10 cellular contexts compared by ENCODE assay signal in the genomic region with DNA sequence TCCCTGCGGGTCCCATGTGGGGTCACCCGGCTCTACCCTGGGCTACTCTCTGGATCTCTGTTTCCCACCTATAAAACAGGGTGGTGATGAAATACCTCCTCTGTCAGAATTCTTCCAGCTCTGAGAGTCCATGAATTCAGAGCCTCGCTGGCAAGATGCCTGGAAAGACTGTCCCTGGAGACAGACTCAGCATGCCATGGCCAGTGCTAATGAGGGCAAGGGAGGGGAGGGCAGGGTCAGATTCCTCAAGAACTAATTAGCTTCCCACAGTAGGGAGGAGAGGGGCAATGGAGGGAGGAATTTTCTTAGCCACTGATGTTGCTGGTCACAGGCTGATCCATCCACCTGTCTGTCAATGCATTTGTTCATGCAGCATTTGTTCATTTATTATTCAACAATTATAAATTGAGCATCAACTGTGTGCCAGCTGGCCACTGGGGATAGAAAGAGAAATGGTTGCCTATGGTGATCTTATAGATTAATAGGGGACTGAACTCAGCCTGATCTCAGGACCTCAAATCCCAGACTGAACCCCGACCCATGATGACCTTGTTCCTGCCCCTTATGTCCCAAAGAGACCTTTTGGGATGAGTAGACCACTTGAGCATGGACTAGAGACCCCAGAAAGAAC. TPM values are rescaled to one million over a fixed set of nuclear protein-coding genes. Genes with fewer than 3 reads are reported as not detected.
A peak's percentile ranks its signal among the peaks of the same experiment; 100 is the strongest.
DNase-seq lines count a peak whose midpoint lies in the region; ATAC-seq, FAIRE-seq and TF ChIP-seq lines count a peak whose summit lies in the region.
"Had no signal": no experiment of that assay in that cellular context is flagged by ENCODE, and none has a peak within 500 bp of the region (broad histone marks: within the 10 kb centered on the region; RNA-seq: fewer than 3 reads in every experiment).

No MANE protein-coding gene starts in this region.

- H3K36me3 ChIP-seq in astrocyte (ENCODE audit: insufficient read depth, low read length), result no peaks in the 10 kb centered on the region
- H3K36me3 ChIP-seq in kidney (ENCODE audit: control insufficient read depth in 1 of 2, insufficient read depth in 2 of 2, low read length in 2 of 2), result peaks cover 1 to 7% of the 10 kb centered on the region in 2 donors
- H3K36me3 ChIP-seq in subcutaneous abdominal adipose tissue (ENCODE audit: control insufficient read depth in 5 of 5, insufficient read depth in 5 of 5, low read length in 5 of 5), result peaks cover 0 to 24% (median 20%) of the 10 kb centered on the region in 5 donors
- H3K36me3 ChIP-seq in naive thymus-derived CD4-positive, alpha-beta T cell (ENCODE audit: control insufficient read depth in 2 of 3, insufficient read depth in 3 of 3, low read length in 3 of 3), result no peaks in the 10 kb centered on the region

- intact Hi-C loops in kidney (cut with DNase I), result no loop called here
- intact Hi-C loops in naive thymus-derived CD4-positive, alpha-beta T cell (cut with micrococcal nuclease), result no loop called here

- peaks cover 65% of the 10 kb centered on the region for H4K20me1 ChIP-seq in astrocyte (ENCODE audit: insufficient read depth, low read length)

- peak overlapping the region; percentile 40 for H3K9ac ChIP-seq in astrocyte (ENCODE audit: low read length)
- peak overlapping the region in 1 of 2 donors; percentile 16 for H3K9ac ChIP-seq in kidney (ENCODE audit: low read length in 2 of 2)
- peak overlapping the region in 1 of 5 donors; percentile 48 for H3K9ac ChIP-seq in subcutaneous abdominal adipose tissue (ENCODE audit: low read length in 5 of 5)

- H3K9me3 Mint-ChIP-seq in astrocyte (ENCODE audit: unreplicated experiment), result peaks cover 2% of the 10 kb centered on the region
- H3K9me3 Mint-ChIP-seq in naive thymus-derived CD4-positive, alpha-beta T cell, result no peaks in the 10 kb centered on the region
- H3K9me3 Mint-ChIP-seq: activated naive CD4-positive, alpha-beta T cell treated with anti-CD3 and anti-CD28 coated beads, Interleukin-2, amount 10 ng/mL, durations not matched to agents 7 days and 5 days had no signal

- no peak for ATAC-seq in naive thymus-derived CD4-positive, alpha-beta T cell
- ATAC-seq in GM21526 (IDR thresholded peaks at IDR 0.05; ENCODE audit: low FRiP score, unreplicated experiment) (no peak), GM19023 (IDR thresholded peaks at IDR 0.05; ENCODE audit: unreplicated experiment) (no peak)

- FAIRE-seq in astrocyte (lab: Jason Lieb, UNC) (peak; percentile 58), kidney (lab: Jason Lieb, UNC) (no peak)

- H3K4me2 ChIP-seq in astrocyte (ENCODE audit: low read length), result peak overlapping the region; percentile 67

- no peak overlapping the region for H3K4me3 Mint-ChIP-seq in astrocyte (ENCODE audit: unreplicated experiment)
- H3K4me3 Mint-ChIP-seq in naive thymus-derived CD4-positive, alpha-beta T cell, result no peak overlapping the region
- H3K4me3 Mint-ChIP-seq: activated naive CD4-positive, alpha-beta T cell treated with anti-CD3 and anti-CD28 coated beads, Interleukin-2, amount 10 ng/mL, durations not matched to agents 7 days and 5 days had no signal

- H3K27ac ChIP-seq in astrocyte (ENCODE audit: low read depth, low read length) (no peak overlapping the region), kidney (ENCODE audit: low read depth in 2 of 2, low read length in 2 of 2) (peak overlapping the region; percentile 48 to 84), subcutaneous abdominal adipose tissue (ENCODE audit: low read depth, low read length) (peak overlapping the region; percentile 98)
- no peak overlapping the region for H3K27ac ChIP-seq in naive thymus-derived CD4-positive, alpha-beta T cell (ENCODE audit: low read depth, low read length)

- peak overlapping the region; percentile 91 for H3K27ac Mint-ChIP-seq in astrocyte (ENCODE audit: unreplicated experiment)
- no peak overlapping the region for H3K27ac Mint-ChIP-seq in naive thymus-derived CD4-positive, alpha-beta T cell
- H3K27ac Mint-ChIP-seq: activated naive CD4-positive, alpha-beta T cell treated with anti-CD3 and anti-CD28 coated beads, Interleukin-2, amount 10 ng/mL, durations not matched to agents 7 days and 5 days had no signal

- no peaks in the 10 kb centered on the region for H3K27me3 ChIP-seq in astrocyte (ENCODE audit: insufficient read depth, low read length)
- H3K27me3 ChIP-seq in subcutaneous abdominal adipose tissue (ENCODE audit: control insufficient read depth in 5 of 5, insufficient read depth in 4 of 5, low read length in 5 of 5), result no peaks in the 10 kb centered on the region
- no peaks in the 10 kb centered on the region for H3K27me3 ChIP-seq in naive thymus-derived CD4-positive, alpha-beta T cell (ENCODE audit: control insufficient read depth in 2 of 2, insufficient read depth in 2 of 2, low read length in 2 of 2)

- peaks cover 19% of the 10 kb centered on the region for H3K36me3 Mint-ChIP-seq in astrocyte (ENCODE audit: low read depth, unreplicated experiment)
- no peaks in the 10 kb centered on the region for H3K36me3 Mint-ChIP-seq in naive thymus-derived CD4-positive, alpha-beta T cell
- H3K36me3 Mint-ChIP-seq: activated naive CD4-positive, alpha-beta T cell treated with anti-CD3 and anti-CD28 coated beads, Interleukin-2, amount 10 ng/mL, durations not matched to agents 7 days and 5 days had no signal

- POLR2A ChIA-PET in naive thymus-derived CD4-positive, alpha-beta T cell (lab: Charles Lee), result interaction anchor here (0.5 to 1.2 kb wide), 2 partner anchors 10 to 232 kb away, joined by 3 read pairs; partner anchors contain the start of gene CD74

- CTCF ChIA-PET in naive thymus-derived CD4-positive, alpha-beta T cell (lab: Charles Lee), result no interaction called here

- H3K9me3 ChIP-seq in astrocyte (ENCODE audit: insufficient read depth, low read depth, low read length) (no peaks in the 10 kb centered on the region), kidney (ENCODE audit: control insufficient read depth in 1 of 2, low read length in 2 of 2) (no peaks in the 10 kb centered on the region), subcutaneous abdominal adipose tissue (ENCODE audit: control insufficient read depth in 5 of 5, low read length in 5 of 5) (no peaks in the 10 kb centered on the region)
- no peaks in the 10 kb centered on the region for H3K9me3 ChIP-seq in naive thymus-derived CD4-positive, alpha-beta T cell (ENCODE audit: control insufficient read depth in 2 of 3, low read length in 3 of 3)

- no peak for TF ChIP-seq CTCF in astrocyte (IDR thresholded peaks at IDR 0.05; ENCODE audit: insufficient read depth, low read depth, low read length)
- TF ChIP-seq CTCF in kidney (IDR thresholded peaks at IDR 0.05; ENCODE audit: borderline replicate concordance, extremely low read depth, insufficient read depth), result no peak

- DNase-seq in HS-5 (ENCODE audit: low read depth), result peak; percentile 87
- DNase-seq in astrocyte (ENCODE audit: low read depth), result peak; percentile 80
- DNase-seq in kidney, result peak; percentile 95
- DNase-seq in naive thymus-derived CD4-positive, alpha-beta T cell, result no peak
- no peak for DNase-seq in stimulated activated CD4-positive, alpha-beta T cell treated with anti-CD3 and anti-CD28 coated beads, Interleukin-2, amount 100 ng/mL, for 24 hours
- DNase-seq: activated naive CD4-positive, alpha-beta T cell treated with anti-CD3 and anti-CD28 coated beads, Interleukin-2, amount 10 ng/mL, durations not matched to agents 7 days and 5 days had no signal

- H3K4me1 ChIP-seq in astrocyte (ENCODE audit: insufficient read depth, low read length), result peaks cover 50% of the 10 kb centered on the region
- H3K4me1 ChIP-seq in kidney (ENCODE audit: control insufficient read depth in 1 of 2, insufficient read depth in 1 of 2, low read depth in 1 of 2, low read length in 2 of 2), result peaks cover 38 to 42% of the 10 kb centered on the region in 2 donors
- H3K4me1 ChIP-seq in subcutaneous abdominal adipose tissue (ENCODE audit: control insufficient read depth in 5 of 5, insufficient read depth in 5 of 5, low read length in 5 of 5), result peaks cover 35 to 66% (median 63%) of the 10 kb centered on the region in 5 donors
- no peaks in the 10 kb centered on the region for H3K4me1 ChIP-seq in naive thymus-derived CD4-positive, alpha-beta T cell (ENCODE audit: control insufficient read depth in 2 of 2, insufficient read depth in 2 of 2, low read length in 2 of 2)

- H3K4me1 Mint-ChIP-seq in astrocyte (ENCODE audit: low read depth, unreplicated experiment), result peaks cover 54% of the 10 kb centered on the region
- peaks cover 0 to 5% (median 0%) of the 10 kb centered on the region in 7 donors for H3K4me1 Mint-ChIP-seq in naive thymus-derived CD4-positive, alpha-beta T cell
- H3K4me1 Mint-ChIP-seq: activated naive CD4-positive, alpha-beta T cell treated with anti-CD3 and anti-CD28 coated beads, Interleukin-2, amount 10 ng/mL, durations not matched to agents 7 days and 5 days had no signal

- no peak overlapping the region for H2AFZ ChIP-seq in astrocyte (ENCODE audit: low read depth, low read length)

- H3K4me3 ChIP-seq in astrocyte (ENCODE audit: insufficient read depth, low read depth, low read length) (no peak overlapping the region), kidney (ENCODE audit: low read length in 2 of 2) (no peak overlapping the region), subcutaneous abdominal adipose tissue (ENCODE audit: low read depth in 1 of 5, low read length in 5 of 5) (no peak overlapping the region)
- H3K4me3 ChIP-seq in naive thymus-derived CD4-positive, alpha-beta T cell (ENCODE audit: low read length), result no peak overlapping the region

- H3K79me2 ChIP-seq in astrocyte (ENCODE audit: insufficient read depth, low read length), result peaks cover 77% of the 10 kb centered on the region

- peaks cover 6% of the 10 kb centered on the region for H3K27me3 Mint-ChIP-seq in astrocyte (ENCODE audit: low read depth, unreplicated experiment)
- peaks cover 0 to 3% (median 2%) of the 10 kb centered on the region in 5 donors for H3K27me3 Mint-ChIP-seq in naive thymus-derived CD4-positive, alpha-beta T cell

RNA-seq across cellular contexts. Expression of gene SYNPO, which starts 4.7 kb away (rescaled TPM):
- total RNA-seq in astrocyte, result 40.2 and 68.9 TPM in 2 replicates
- 87.6 TPM for total RNA-seq in kidney
- polyA plus RNA-seq in kidney (ENCODE audit: insufficient read depth, low read depth, low replicate concordance), result 46.3 TPM
- total RNA-seq in naive thymus-derived CD4-positive, alpha-beta T cell, result under 1 TPM in 4 of 5 experiments, not detected in 1; 0.07 to 0.59 (median 0.12) TPM
- not detected for polyA plus RNA-seq in naive thymus-derived CD4-positive, alpha-beta T cell

RNA-seq across cellular contexts. Expression of gene MYOZ3, which starts 15.9 kb away (rescaled TPM):
- total RNA-seq in astrocyte, result 5.5 and 9.4 TPM in 2 replicates
- total RNA-seq in kidney, result 0.66 TPM
- polyA plus RNA-seq in kidney (ENCODE audit: insufficient read depth, low read depth, low replicate concordance), result 1.3 TPM
- total RNA-seq in naive thymus-derived CD4-positive, alpha-beta T cell, result not detected
- under 1 TPM in 1 of 2 donors, not detected in 1; 0.15 TPM for polyA plus RNA-seq in naive thymus-derived CD4-positive, alpha-beta T cell
- total RNA-seq: mononuclear cell had no signal

RNA-seq across cellular contexts. Expression of gene RBM22, which starts 55.7 kb away (rescaled TPM):
- total RNA-seq in astrocyte, result 42.0 and 47.4 TPM in 2 replicates
- total RNA-seq in kidney, result 44.2 TPM
- polyA plus RNA-seq in kidney (ENCODE audit: insufficient read depth, low read depth, low replicate concordance), result 30.0 TPM
- total RNA-seq in naive thymus-derived CD4-positive, alpha-beta T cell, result 100 to 1,000 TPM in 1 of 5 experiments, 10 to 100 TPM in 4; 74.2 to 103 (median 93.1) TPM
- polyA plus RNA-seq in naive thymus-derived CD4-positive, alpha-beta T cell, result 10 to 100 TPM; 60.5 to 63.0 TPM

Comparison
In these comparisons a context has a peak if more than half of its experiments do, and no peak if none do; other contexts are left out.
1. DNase-seq: peak in HS-5 (single experiment), astrocyte (single experiment) and kidney (single experiment); none in naive thymus-derived CD4-positive, alpha-beta T cell (0 of 9) and stimulated activated CD4-positive, alpha-beta T cell treated with anti-CD3 and anti-CD28 coated beads, Interleukin-2, amount 100 ng/mL, for 24 hours (0 of 2).
2. H3K27ac ChIP-seq: peak in kidney (2 of 2) and subcutaneous abdominal adipose tissue (single experiment); none in astrocyte (single experiment) and naive thymus-derived CD4-positive, alpha-beta T cell (single experiment).
3. RNA of gene SYNPO, which starts 4.7 kb away (total RNA-seq): 87.6 TPM in kidney (single experiment) and 40.2 to 68.9 TPM in astrocyte; 0.07 to 0.59 TPM in naive thymus-derived CD4-positive, alpha-beta T cell; every median in the first group is over 10 times any median in the second.